21 cellular contexts compared by ENCODE assay signal in genomic region chr2:117776888-117777287, GRCh38. TPM values are rescaled to one million over a fixed set of nuclear protein-coding genes. Genes with fewer than 3 reads are reported as not detected.
DNase-seq lines count a peak whose midpoint lies in the region; ATAC-seq and TF ChIP-seq lines count a peak whose summit lies in the region.
"Had no signal": no experiment of that assay in that cellular context is flagged by ENCODE, and none has a peak within 500 bp of the region (broad histone marks: within the 10 kb centered on the region; RNA-seq: fewer than 3 reads in every experiment).

No MANE protein-coding gene starts in this region.

- TF ChIP-seq RAD21 in IMR-90 (IDR thresholded peaks at IDR 0.05; ENCODE audit: low read length), result no peak

- H4K20me1 ChIP-seq in IMR-90 (ENCODE audit: insufficient read depth, low read length) (no peaks in the 10 kb centered on the region), smooth muscle cell (ENCODE audit: low read depth) (no peaks in the 10 kb centered on the region)
- H4K20me1 ChIP-seq: BLaER1 had no signal

- H2AFZ ChIP-seq in IMR-90 (replicated peaks; ENCODE audit: low read length, poor library complexity) (no peak overlapping the region), smooth muscle cell (ENCODE audit: low read depth) (no peak overlapping the region)

- H3F3A ChIP-seq in smooth muscle cell (ENCODE audit: low read depth), result no peaks in the 10 kb centered on the region

- H4K5ac ChIP-seq in IMR-90 (ENCODE audit: low read depth, low read length), result no peak overlapping the region

- H3K27ac ChIP-seq in IMR-90 (ENCODE audit: insufficient read depth, low read length) (no peak overlapping the region), left lung (no peak overlapping the region), smooth muscle cell (ENCODE audit: low read depth) (no peak overlapping the region)
- H3K27ac ChIP-seq: BLaER1 had no signal

- H3K23ac ChIP-seq in IMR-90 (ENCODE audit: low read depth, low read length), result no peak overlapping the region

- TF ChIP-seq CTCF in IMR-90 (conservative IDR thresholded peaks at IDR 0.05; ENCODE audit: low read depth, low read length), result no peak
- no peak for TF ChIP-seq CTCF in left lung (IDR thresholded peaks at IDR 0.05)
- no peak for TF ChIP-seq CTCF in smooth muscle cell (IDR thresholded peaks at IDR 0.05; ENCODE audit: borderline replicate concordance, insufficient read depth, poor library complexity, severe bottlenecking)

- ATAC-seq in IMR-90 (ENCODE audit: low read depth) (no peak), left lung (peak; percentile 38), HG03439 (IDR thresholded peaks at IDR 0.05; ENCODE audit: unreplicated experiment) (no peak)

- DNase-seq in IMR-90 (no peak), left lung (no peak), smooth muscle cell (lab: John Stamatoyannopoulos, UW; ENCODE audit: unreplicated experiment) (no peak), GM03348 (ENCODE audit: low spot score) (no peak)
- DNase-seq: 8988T; ACHN; BE2C; C1 segment of cervical spinal cord; CD4-positive, alpha-beta memory T cell; CD4-positive, CD25-positive, alpha-beta regulatory T cell; CD8-positive, alpha-beta memory T cell; COR-L47; DMS 273 treated with DMSO at 0.1 percent for 48 hours; DMS153; DMS53; DMS79; DND-41; EL; GDM1 had no signal

- TF ChIP-seq POLR2A in IMR-90 (IDR thresholded peaks at IDR 0.05; ENCODE audit: low read depth, low read length), result no peak

- in situ Hi-C loops in IMR-90 (cut with MboI; ENCODE audit: low sequenced_read_pairs), result no loop called here

- H3K14ac ChIP-seq in IMR-90 (replicated peaks; ENCODE audit: low read depth, low read length), result no peak overlapping the region

- no peak overlapping the region for H4K8ac ChIP-seq in IMR-90 (ENCODE audit: low read depth in 2 of 2, low read length in 2 of 2)

- no peak overlapping the region for H4K91ac ChIP-seq in IMR-90 (ENCODE audit: insufficient read depth, low read depth, low read length)

- WGBS in IMR-90 (ENCODE audit: extremely low coverage in 2 of 2, insufficient read length in 1 of 2), 2 experiments, result no CpG with 5 or more reads among the region's 8 CpGs
- 91% methylated on average over 8 of the region's 8 CpGs for WGBS in smooth muscle cell (ENCODE audit: low lambda C conversion rate)

- H3K9ac ChIP-seq in IMR-90 (ENCODE audit: low read depth, low read length), result no peak overlapping the region
- no peak overlapping the region for H3K9ac ChIP-seq in smooth muscle cell (ENCODE audit: low read depth)
- H3K9ac ChIP-seq: BLaER1 had no signal

- no peak overlapping the region for H2BK120ac ChIP-seq in IMR-90 (ENCODE audit: low read depth, low read length)

- H3K4me2 ChIP-seq in IMR-90 (ENCODE audit: low read depth, low read length) (no peak overlapping the region), smooth muscle cell (peak overlapping the region; percentile 40)
- H3K4me2 ChIP-seq: BLaER1 had no signal

- H2AK9ac ChIP-seq in IMR-90 (replicated peaks; ENCODE audit: low read depth, low read length, poor library complexity), result no peak overlapping the region

- no peak overlapping the region for H3K18ac ChIP-seq in IMR-90 (ENCODE audit: low read depth, low read length)

- H3K4me1 ChIP-seq in IMR-90 (ENCODE audit: control insufficient read depth, insufficient read depth, low read length) (no peaks in the 10 kb centered on the region), left lung (no peaks in the 10 kb centered on the region), smooth muscle cell (ENCODE audit: low read depth) (no peaks in the 10 kb centered on the region)
- H3K4me1 ChIP-seq: BE2C, BLaER1 had no signal

- CTCF ChIA-PET in IMR-90 (lab: Yijun Ruan, JAX), result no interaction called here

- no peak overlapping the region for H2AK5ac ChIP-seq in IMR-90 (ENCODE audit: low read depth, low read length)

- no peaks in the 10 kb centered on the region for H3K9me1 ChIP-seq in IMR-90 (ENCODE audit: insufficient read depth, low read length)

- BruUV-seq in IMR-90 (replicated peaks; lab: Mats Ljungman, UMichigan), result no TSS peak

- H2BK20ac ChIP-seq in IMR-90 (ENCODE audit: low read depth, low read length), result no peak overlapping the region

- H3K4me3 ChIP-seq in IMR-90 (ENCODE audit: insufficient read depth, low read depth, low read length), result no peak overlapping the region
- H3K4me3 ChIP-seq in left lung, result no peak overlapping the region
- H3K4me3 ChIP-seq in smooth muscle cell, result no peak overlapping the region
- H3K4me3 ChIP-seq: BLaER1 had no signal

- intact Hi-C loops in IMR-90 (cut with micrococcal nuclease) (no loop called here), left lung (cut with DNase I) (no loop called here)

- no peaks in the 10 kb centered on the region for H3K36me3 ChIP-seq in IMR-90 (ENCODE audit: control insufficient read depth, insufficient read depth, low read length)
- H3K36me3 ChIP-seq in left lung, result no peaks in the 10 kb centered on the region
- no peaks in the 10 kb centered on the region for H3K36me3 ChIP-seq in smooth muscle cell (ENCODE audit: low read depth)
- H3K36me3 ChIP-seq: BE2C, BLaER1 had no signal

- no peaks in the 10 kb centered on the region for H3K79me2 ChIP-seq in smooth muscle cell (ENCODE audit: low read depth)

- H2BK15ac ChIP-seq in IMR-90 (ENCODE audit: low read depth, low read length), result no peak overlapping the region

- no peak overlapping the region for H3K56ac ChIP-seq in IMR-90 (ENCODE audit: extremely low read depth, insufficient read depth, low read length)

- no peak overlapping the region for H2BK5ac ChIP-seq in IMR-90 (ENCODE audit: low read depth, low read length, poor library complexity, severe bottlenecking)

- H3K27me3 ChIP-seq in IMR-90 (ENCODE audit: control insufficient read depth, insufficient read depth, low read length) (no peaks in the 10 kb centered on the region), left lung (no peaks in the 10 kb centered on the region), smooth muscle cell (ENCODE audit: low read depth) (no peaks in the 10 kb centered on the region)
- H3K27me3 ChIP-seq: BE2C, BLaER1 had no signal

- no peaks in the 10 kb centered on the region for H3K9me3 ChIP-seq in IMR-90 (ENCODE audit: control insufficient read depth, insufficient read depth, low read length)
- no peaks in the 10 kb centered on the region for H3K9me3 ChIP-seq in left lung
- H3K9me3 ChIP-seq in smooth muscle cell (replicated peaks; ENCODE audit: low read depth), result no peaks in the 10 kb centered on the region
- H3K9me3 ChIP-seq: BE2C, BLaER1 had no signal

- H3K79me1 ChIP-seq in IMR-90 (ENCODE audit: low read depth in 1 of 2, low read length in 2 of 2), result no peaks in the 10 kb centered on the region

- POLR2A ChIA-PET in IMR-90 (lab: Charles Lee; ENCODE audit: unreplicated experiment), result no interaction called here

- dilution Hi-C loops in IMR-90 (cut with HindIII; ENCODE audit: low sequenced_read_pairs, unreplicated experiment), result no loop called here

- no peak overlapping the region for H3K4ac ChIP-seq in IMR-90 (ENCODE audit: low read depth, low read length)

TF ChIP-seq in IMR-90, 13 proteins besides CTCF, POLR2A, EP300 and RAD21:
- TF ChIP-seq MAFK (IDR thresholded peaks at IDR 0.05; ENCODE audit: low read depth, low read length) (no peak), ELK1 (IDR thresholded peaks at IDR 0.05; ENCODE audit: borderline replicate concordance, low read depth, low read length) (no peak), CEBPB (IDR thresholded peaks at IDR 0.05; ENCODE audit: low read depth, low read length) (peak; percentile 58), USF2 (IDR thresholded peaks at IDR 0.05; ENCODE audit: low read depth, low read length) (no peak)

RNA-seq across cellular contexts. Expression of gene DDX18, which starts 37.6 kb away (rescaled TPM):
- total RNA-seq in IMR-90 (2012; rRNA removed), result 68.3 and 69.9 TPM in 2 replicates
- polyA plus RNA-seq in IMR-90 (2012; rRNA removed), result 30.2 and 34.6 TPM in 2 replicates
- 7.0 and 8.2 TPM in 2 replicates for polyA plus RNA-seq in IMR-90 (2012; cell fraction: cytosol; rRNA removed)
- 6.7 and 49.9 TPM in 2 replicates for polyA plus RNA-seq in IMR-90 (2012; cell fraction: nucleus; rRNA removed; ENCODE audit: low replicate concordance)
- 10 to 100 TPM; 39.1 to 55.7 TPM for total RNA-seq in left lung
- total RNA-seq in smooth muscle cell, result 55.9 and 64.1 TPM in 2 replicates
- polyA plus RNA-seq in smooth muscle cell, result 25.8 and 37.3 TPM in 2 replicates
